ENCODE assay signal across 35 cellular contexts in genomic region chr12:77364400-77364799, GRCh38.
"Had no signal": no experiment of that assay in that cellular context is flagged by ENCODE, and none has a peak within 500 bp of the region (broad histone marks: within the 10 kb centered on the region; RNA-seq: fewer than 3 reads in every experiment).

No MANE protein-coding gene starts in this region.

- H3K27ac Mint-ChIP-seq: activated CD4-positive, alpha-beta memory T cell treated with anti-CD3 and anti-CD28 coated beads for 36 hours; activated CD4-positive, alpha-beta T cell treated with anti-CD3 and anti-CD28 coated beads for 36 hours; activated CD4-positive, alpha-beta T cell treated with anti-CD3 and anti-CD28 coated beads, Interleukin-2, amount 10 ng/mL, durations not matched to agents 24 days and 14 days; activated CD8-positive, alpha-beta memory T cell treated with anti-CD3 and anti-CD28 coated beads, Interleukin-2, amount 10 ng/mL, durations not matched to agents 7 days and 5 days; activated CD8-positive, alpha-beta T cell treated with anti-CD3 and anti-CD28 coated beads, Interleukin-2, amount 10 ng/mL, durations not matched to agents 7 days and 5 days; activated naive CD4-positive, alpha-beta T cell treated with anti-CD3 and anti-CD28 coated beads for 36 hours; activated naive CD4-positive, alpha-beta T cell treated with anti-CD3 and anti-CD28 coated beads, Interleukin-2, amount 50 U/mL, for 72 hours; activated naive CD8-positive, alpha-beta T cell treated with anti-CD3 and anti-CD28 coated beads, Interleukin-2, amount 10 ng/mL, durations not matched to agents 7 days and 5 days; activated T-helper 1 cell treated with anti-CD3 and anti-CD28 coated beads, Interleukin-12 subunit alpha, Interleukin-12 subunit beta, Interleukin-2, Interleukin-4 antibody, amounts not matched to agents 30 ng/mL and 10 ng/mL and 1 ng/mL, durations not matched to agents 14 hours and 24 hours and 36 hours; activated T-helper 2 cell treated with anti-CD3 and anti-CD28 coated beads, Interferon-gamma antibody, Interleukin-2, Interleukin-4, amounts not matched to agents 10 μg/mL and 5 μg/mL and 100 μg/mL, durations not matched to agents 14 hours and 24 hours and 36 hours; dendritic cell treated with granulocyte-macrophage colony-stimulating factor and Interleukin-4, amounts not matched to agents 40 ng/mL and 50 ng/mL, for 4 days; endodermal cell had no signal

- H3K4me1 Mint-ChIP-seq: activated CD4-positive, alpha-beta T cell treated with anti-CD3 and anti-CD28 coated beads for 36 hours; activated CD4-positive, alpha-beta T cell treated with anti-CD3 and anti-CD28 coated beads, Interleukin-2, amount 10 ng/mL, durations not matched to agents 24 days and 14 days; activated CD8-positive, alpha-beta memory T cell treated with anti-CD3 and anti-CD28 coated beads, Interleukin-2, amount 10 ng/mL, durations not matched to agents 7 days and 5 days; activated naive CD8-positive, alpha-beta T cell treated with anti-CD3 and anti-CD28 coated beads, Interleukin-2, amount 10 ng/mL, durations not matched to agents 7 days and 5 days had no signal

- H3K79me2 ChIP-seq: hepatocyte had no signal

- H3K4me1 ChIP-seq: ascending aorta, breast epithelium, colonic mucosa, esophagus muscularis mucosa, gastroesophageal sphincter, heart right ventricle had no signal

- H3K9me3 Mint-ChIP-seq: activated CD4-positive, alpha-beta memory T cell treated with anti-CD3 and anti-CD28 coated beads for 36 hours; activated CD4-positive, alpha-beta T cell treated with anti-CD3 and anti-CD28 coated beads, Interleukin-2, amount 10 ng/mL, durations not matched to agents 24 days and 14 days; activated naive CD4-positive, alpha-beta T cell treated with anti-CD3 and anti-CD28 coated beads for 36 hours; activated T-helper 1 cell treated with anti-CD3 and anti-CD28 coated beads, Interleukin-12 subunit alpha, Interleukin-12 subunit beta, Interleukin-2, Interleukin-4 antibody, amounts not matched to agents 30 ng/mL and 10 ng/mL and 1 ng/mL, durations not matched to agents 14 hours and 24 hours and 36 hours; activated T-helper 2 cell treated with anti-CD3 and anti-CD28 coated beads, Interferon-gamma antibody, Interleukin-2, Interleukin-4, amounts not matched to agents 10 μg/mL and 5 μg/mL and 100 μg/mL, durations not matched to agents 14 hours and 24 hours and 36 hours; endodermal cell had no signal

- DNase-seq: activated CD4-positive, alpha-beta memory T cell treated with anti-CD3 and anti-CD28 coated beads for 36 hours; activated CD4-positive, alpha-beta T cell treated with anti-CD3 and anti-CD28 coated beads for 36 hours; activated CD4-positive, alpha-beta T cell treated with anti-CD3 and anti-CD28 coated beads, Interleukin-2, amount 10 ng/mL, durations not matched to agents 24 days and 14 days; activated CD4-positive, CD25-positive, alpha-beta regulatory T cell; activated CD4-positive, CD25-positive, alpha-beta regulatory T cell treated with anti-CD3 and anti-CD28 coated beads, Interleukin-2, amount 50 U/mL, for 72 hours; activated CD8-positive, alpha-beta memory T cell treated with anti-CD3 and anti-CD28 coated beads, Interleukin-2, amount 10 ng/mL, durations not matched to agents 7 days and 5 days; activated CD8-positive, alpha-beta memory T cell treated with anti-CD3 and anti-CD28 coated beads, Interleukin-2, amount 50 U/mL, for 4 hours; activated CD8-positive, alpha-beta T cell treated with anti-CD3 and anti-CD28 coated beads, Interleukin-2, amount 10 ng/mL, durations not matched to agents 7 days and 5 days; activated effector memory CD4-positive, alpha-beta T cell treated with anti-CD3 and anti-CD28 coated beads, Interleukin-2, amount 50 U/mL, for 16 hours; activated naive CD4-positive, alpha-beta T cell treated with anti-CD3 and anti-CD28 coated beads for 36 hours; activated naive CD8-positive, alpha-beta T cell treated with anti-CD3 and anti-CD28 coated beads, Interleukin-2, amount 10 ng/mL, durations not matched to agents 7 days and 5 days; activated T-cell treated with anti-CD3 and anti-CD28 coated beads, Interleukin-2, amount 50 U/mL, for 1 hour; activated T-cell treated with anti-CD3 and anti-CD28 coated beads, Interleukin-2, amount 50 U/mL, for 48 hours; central memory CD4-positive, alpha-beta T cell; cerebellar nuclear complex; colonic mucosa; effector memory CD4-positive, alpha-beta T cell; endodermal cell; erythroblast; foreskin melanocyte; heart right ventricle; T-helper 2 cell; WERI-Rb-1 had no signal

- H3K27me3 ChIP-seq: ascending aorta, breast epithelium, colonic mucosa, dorsolateral prefrontal cortex, esophagus muscularis mucosa, gastroesophageal sphincter, heart right ventricle, hepatocyte had no signal

- H3K4me3 ChIP-seq: ascending aorta, breast epithelium, cardiac muscle cell, colonic mucosa, dorsolateral prefrontal cortex, esophagus muscularis mucosa, gastroesophageal sphincter, heart right ventricle, hepatocyte had no signal

- ATAC-seq: activated CD4-positive, alpha-beta T cell treated with anti-CD3 and anti-CD28 coated beads for 36 hours; activated CD8-positive, alpha-beta memory T cell treated with anti-CD3 and anti-CD28 coated beads, Interleukin-2, amount 10 ng/mL, durations not matched to agents 7 days and 5 days; activated CD8-positive, alpha-beta T cell treated with anti-CD3 and anti-CD28 coated beads, Interleukin-2, amount 10 ng/mL, durations not matched to agents 7 days and 5 days; activated naive CD4-positive, alpha-beta T cell treated with anti-CD3 and anti-CD28 coated beads, Interleukin-2, amount 50 U/mL, for 72 hours; gastroesophageal sphincter; heart right ventricle had no signal

- H3K27ac ChIP-seq: ascending aorta, breast epithelium, cardiac muscle cell, colonic mucosa, esophagus muscularis mucosa, gastroesophageal sphincter, heart right ventricle, hepatocyte, WERI-Rb-1 had no signal

- H3K36me3 Mint-ChIP-seq: activated CD4-positive, alpha-beta memory T cell treated with anti-CD3 and anti-CD28 coated beads for 36 hours; activated CD8-positive, alpha-beta memory T cell treated with anti-CD3 and anti-CD28 coated beads, Interleukin-2, amount 10 ng/mL, durations not matched to agents 7 days and 5 days; activated naive CD4-positive, alpha-beta T cell treated with anti-CD3 and anti-CD28 coated beads, Interleukin-2, amount 50 U/mL, for 72 hours; activated naive CD8-positive, alpha-beta T cell treated with anti-CD3 and anti-CD28 coated beads, Interleukin-2, amount 10 ng/mL, durations not matched to agents 7 days and 5 days had no signal

- H2AFZ ChIP-seq: hepatocyte had no signal

- H3K4me3 Mint-ChIP-seq: activated CD4-positive, alpha-beta memory T cell treated with anti-CD3 and anti-CD28 coated beads for 36 hours; activated CD4-positive, alpha-beta T cell treated with anti-CD3 and anti-CD28 coated beads for 36 hours; activated CD4-positive, alpha-beta T cell treated with anti-CD3 and anti-CD28 coated beads, Interleukin-2, amount 10 ng/mL, durations not matched to agents 24 days and 14 days; activated CD8-positive, alpha-beta memory T cell treated with anti-CD3 and anti-CD28 coated beads, Interleukin-2, amount 10 ng/mL, durations not matched to agents 7 days and 5 days; activated CD8-positive, alpha-beta T cell treated with anti-CD3 and anti-CD28 coated beads, Interleukin-2, amount 10 ng/mL, durations not matched to agents 7 days and 5 days; activated naive CD4-positive, alpha-beta T cell treated with anti-CD3 and anti-CD28 coated beads for 36 hours; activated naive CD8-positive, alpha-beta T cell treated with anti-CD3 and anti-CD28 coated beads, Interleukin-2, amount 10 ng/mL, durations not matched to agents 7 days and 5 days; activated T-helper 1 cell treated with anti-CD3 and anti-CD28 coated beads, Interleukin-12 subunit alpha, Interleukin-12 subunit beta, Interleukin-2, Interleukin-4 antibody, amounts not matched to agents 30 ng/mL and 10 ng/mL and 1 ng/mL, durations not matched to agents 14 hours and 24 hours and 36 hours; dendritic cell treated with granulocyte-macrophage colony-stimulating factor and Interleukin-4, amounts not matched to agents 40 ng/mL and 50 ng/mL, for 4 days; endodermal cell had no signal

- H3K4me2 ChIP-seq: hepatocyte had no signal

- H3K9me3 ChIP-seq: ascending aorta, breast epithelium, colonic mucosa, esophagus muscularis mucosa, gastroesophageal sphincter had no signal

- H3K36me3 ChIP-seq: ascending aorta, breast epithelium, cardiac muscle cell, colonic mucosa, esophagus muscularis mucosa, gastroesophageal sphincter, heart right ventricle, WERI-Rb-1 had no signal

- H3K27me3 Mint-ChIP-seq: activated CD4-positive, alpha-beta memory T cell treated with anti-CD3 and anti-CD28 coated beads for 36 hours; activated CD4-positive, alpha-beta T cell treated with anti-CD3 and anti-CD28 coated beads for 36 hours; activated CD4-positive, alpha-beta T cell treated with anti-CD3 and anti-CD28 coated beads, Interleukin-2, amount 10 ng/mL, durations not matched to agents 24 days and 14 days; activated CD8-positive, alpha-beta memory T cell treated with anti-CD3 and anti-CD28 coated beads, Interleukin-2, amount 10 ng/mL, durations not matched to agents 7 days and 5 days; activated naive CD8-positive, alpha-beta T cell treated with anti-CD3 and anti-CD28 coated beads, Interleukin-2, amount 10 ng/mL, durations not matched to agents 7 days and 5 days; brain; dendritic cell treated with granulocyte-macrophage colony-stimulating factor and Interleukin-4, amounts not matched to agents 40 ng/mL and 50 ng/mL, for 4 days had no signal
